8 cellular contexts compared by ENCODE assay signal in the genomic region with DNA sequence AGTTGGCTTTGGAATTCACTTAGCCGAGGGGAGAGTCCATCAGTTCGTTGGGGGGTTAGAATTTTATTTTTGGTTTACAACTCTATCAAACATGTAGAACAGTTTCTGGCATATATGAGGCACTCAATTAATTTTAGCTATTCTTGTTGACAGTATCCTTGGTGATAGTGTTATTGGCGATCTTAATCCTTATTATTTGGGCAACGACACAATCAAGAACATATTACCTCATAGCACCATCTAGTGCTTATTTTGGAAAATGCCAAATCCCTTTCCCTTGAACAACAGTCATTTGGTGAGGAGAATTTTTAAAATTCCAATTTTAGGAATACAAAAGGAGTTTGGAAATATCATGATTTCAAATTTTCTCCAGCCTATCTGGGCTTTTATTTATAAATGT. TPM values are rescaled to one million over a fixed set of nuclear protein-coding genes. Genes with fewer than 3 reads are reported as not detected.
DNase-seq lines count a peak whose midpoint lies in the region; ATAC-seq and TF ChIP-seq lines count a peak whose summit lies in the region.

No MANE protein-coding gene starts in this region.

- peaks cover 2% of the 10 kb centered on the region for H3K27me3 Mint-ChIP-seq in activated T-helper 17 cell treated with anti-CD3 and anti-CD28 coated beads, Interleukin-2, amount 50 U/mL, for 72 hours

- no peaks in the 10 kb centered on the region for H3K4me1 ChIP-seq in DOHH2 (ENCODE audit: control insufficient read depth, low read length)

- peak; percentile 69 for TF ChIP-seq RAD21 in neural cell (conservative IDR thresholded peaks at IDR 0.05)

- H3K4me1 Mint-ChIP-seq in activated T-helper 17 cell treated with anti-CD3 and anti-CD28 coated beads, Interleukin-2, amount 50 U/mL, for 72 hours = no peaks in the 10 kb centered on the region

- H4K20me1 ChIP-seq in DOHH2 (ENCODE audit: control insufficient read depth, insufficient read depth, low read depth, low read length) (no peaks in the 10 kb centered on the region), neural cell (ENCODE audit: insufficient read depth) (no peaks in the 10 kb centered on the region)

- H3K27ac ChIP-seq in DOHH2 (ENCODE audit: low read depth, low read length) = no peak overlapping the region
- no peak overlapping the region for H3K27ac ChIP-seq in neural cell (ENCODE audit: low read length)

- H3K9me2 ChIP-seq in DOHH2 (replicated peaks; ENCODE audit: control insufficient read depth, low read length) (no peaks in the 10 kb centered on the region), neural cell (ENCODE audit: insufficient read depth, low read length) (no peaks in the 10 kb centered on the region)

- H3K36me3 ChIP-seq in DOHH2 (ENCODE audit: control insufficient read depth, low read length) = no peaks in the 10 kb centered on the region
- no peaks in the 10 kb centered on the region for H3K36me3 ChIP-seq in neural cell (ENCODE audit: insufficient read depth, low read length)

- no peak for ATAC-seq in GM21390 (IDR thresholded peaks at IDR 0.05; ENCODE audit: unreplicated experiment)
- ATAC-seq in activated T-helper 17 cell treated with anti-CD3 and anti-CD28 coated beads, Interleukin-2, amount 50 U/mL, for 72 hours (replicated peaks) = no peak
- no peak for ATAC-seq in HG03521 (IDR thresholded peaks at IDR 0.05; ENCODE audit: unreplicated experiment)

- H3K79me2 ChIP-seq in DOHH2 (ENCODE audit: control insufficient read depth, low read length) (no peaks in the 10 kb centered on the region), neural cell (replicated peaks; ENCODE audit: insufficient read depth, low read length) (no peaks in the 10 kb centered on the region)

- no peak overlapping the region for H3K27ac Mint-ChIP-seq in activated T-helper 17 cell treated with anti-CD3 and anti-CD28 coated beads, Interleukin-2, amount 50 U/mL, for 72 hours

- H3K4me2 ChIP-seq in DOHH2 (ENCODE audit: low read length) (no peak overlapping the region), neural cell (ENCODE audit: low read length) (no peak overlapping the region)

- H2AFZ ChIP-seq in neural cell (ENCODE audit: low read depth, low read length) = no peak overlapping the region

- no peak overlapping the region for H3K4me3 Mint-ChIP-seq in activated T-helper 17 cell treated with anti-CD3 and anti-CD28 coated beads, Interleukin-2, amount 50 U/mL, for 72 hours

- in situ Hi-C loops in KBM-7 (cut with MboI; ENCODE audit: low pct_unique_long_range_greater_than_20kb, low sequenced_read_pairs) = no loop called here

- 0 out of 2 replicates have a peak, but pooled peaks cover 4% of the 10 kb centered on the region for H3K27me3 ChIP-seq in DOHH2 (ENCODE audit: control insufficient read depth, low read length)
- no peaks in the 10 kb centered on the region for H3K27me3 ChIP-seq in neural cell (ENCODE audit: insufficient read depth, low read depth, low read length)

- H3F3A ChIP-seq in DOHH2 (ENCODE audit: control insufficient read depth, insufficient read depth) (no peaks in the 10 kb centered on the region), neural cell (ENCODE audit: insufficient read depth, low read length, poor library complexity, severe bottlenecking) (no peaks in the 10 kb centered on the region)

- H3K9me3 ChIP-seq in DOHH2 (ENCODE audit: control insufficient read depth, insufficient read depth, low read length) (no peaks in the 10 kb centered on the region), neural cell (ENCODE audit: low read length) (no peaks in the 10 kb centered on the region)

- no peaks in the 10 kb centered on the region for H3K36me3 Mint-ChIP-seq in activated T-helper 17 cell treated with anti-CD3 and anti-CD28 coated beads, Interleukin-2, amount 50 U/mL, for 72 hours (ENCODE audit: low read depth)

- H3K9ac ChIP-seq in neural cell (ENCODE audit: low read length) = no peak overlapping the region

- H3K4me3 ChIP-seq in DOHH2 (ENCODE audit: low read length) (no peak overlapping the region), neural cell (ENCODE audit: low read length) (no peak overlapping the region)

- TF ChIP-seq CTCF in DOHH2 (IDR thresholded peaks at IDR 0.05; ENCODE audit: low read depth, low read length, poor library complexity, severe bottlenecking) (peak; percentile 43), neural cell (IDR thresholded peaks at IDR 0.05; ENCODE audit: poor library complexity, severe bottlenecking) (peak; percentile 60)

- H3K9me3 Mint-ChIP-seq in activated T-helper 17 cell treated with anti-CD3 and anti-CD28 coated beads, Interleukin-2, amount 50 U/mL, for 72 hours = no peaks in the 10 kb centered on the region

- TF ChIP-seq EP300 in neural cell (conservative IDR thresholded peaks at IDR 0.05; ENCODE audit: poor library complexity, severe bottlenecking) = no peak

- peak; percentile 28 for DNase-seq in KBM-7
- DNase-seq in cerebellar cortex (ENCODE audit: low spot score) = peak; percentile 45
- no peak for DNase-seq in activated effector memory CD4-positive, alpha-beta T cell treated with anti-CD3 and anti-CD28 coated beads, Interleukin-2, amount 50 U/mL, for 16 hours

TF ChIP-seq in neural cell, 6 proteins besides CTCF, POLR2A, EP300 and RAD21:
- TF ChIP-seq, protein P1, sequence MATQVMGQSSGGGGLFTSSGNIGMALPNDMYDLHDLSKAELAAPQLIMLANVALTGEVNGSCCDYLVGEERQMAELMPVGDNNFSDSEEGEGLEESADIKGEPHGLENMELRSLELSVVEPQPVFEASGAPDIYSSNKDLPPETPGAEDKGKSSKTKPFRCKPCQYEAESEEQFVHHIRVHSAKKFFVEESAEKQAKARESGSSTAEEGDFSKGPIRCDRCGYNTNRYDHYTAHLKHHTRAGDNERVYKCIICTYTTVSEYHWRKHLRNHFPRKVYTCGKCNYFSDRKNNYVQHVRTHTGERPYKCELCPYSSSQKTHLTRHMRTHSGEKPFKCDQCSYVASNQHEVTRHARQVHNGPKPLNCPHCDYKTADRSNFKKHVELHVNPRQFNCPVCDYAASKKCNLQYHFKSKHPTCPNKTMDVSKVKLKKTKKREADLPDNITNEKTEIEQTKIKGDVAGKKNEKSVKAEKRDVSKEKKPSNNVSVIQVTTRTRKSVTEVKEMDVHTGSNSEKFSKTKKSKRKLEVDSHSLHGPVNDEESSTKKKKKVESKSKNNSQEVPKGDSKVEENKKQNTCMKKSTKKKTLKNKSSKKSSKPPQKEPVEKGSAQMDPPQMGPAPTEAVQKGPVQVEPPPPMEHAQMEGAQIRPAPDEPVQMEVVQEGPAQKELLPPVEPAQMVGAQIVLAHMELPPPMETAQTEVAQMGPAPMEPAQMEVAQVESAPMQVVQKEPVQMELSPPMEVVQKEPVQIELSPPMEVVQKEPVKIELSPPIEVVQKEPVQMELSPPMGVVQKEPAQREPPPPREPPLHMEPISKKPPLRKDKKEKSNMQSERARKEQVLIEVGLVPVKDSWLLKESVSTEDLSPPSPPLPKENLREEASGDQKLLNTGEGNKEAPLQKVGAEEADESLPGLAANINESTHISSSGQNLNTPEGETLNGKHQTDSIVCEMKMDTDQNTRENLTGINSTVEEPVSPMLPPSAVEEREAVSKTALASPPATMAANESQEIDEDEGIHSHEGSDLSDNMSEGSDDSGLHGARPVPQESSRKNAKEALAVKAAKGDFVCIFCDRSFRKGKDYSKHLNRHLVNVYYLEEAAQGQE (IDR thresholded peaks at IDR 0.05; ENCODE audit: borderline replicate concordance) = no peak
- TF ChIP-seq SMC3 (conservative IDR thresholded peaks at IDR 0.05; ENCODE audit: poor library complexity) = peak; percentile 65

RNA-seq across cellular contexts. Expression of a gene that starts 17.9 kb away (rescaled TPM):
- 667 and 672 TPM in 2 replicates for polyA plus RNA-seq in neural cell
- 399 and 408 TPM in 2 replicates for polyA minus RNA-seq in neural cell
- total RNA-seq in activated T-helper 17 cell treated with anti-CD3 and anti-CD28 coated beads, Interleukin-2, amount 50 U/mL, for 72 hours = 10 to 100 TPM; 22.3 to 47.3 TPM
